ENCODE assay signal across 8 cellular contexts in the genomic region with DNA sequence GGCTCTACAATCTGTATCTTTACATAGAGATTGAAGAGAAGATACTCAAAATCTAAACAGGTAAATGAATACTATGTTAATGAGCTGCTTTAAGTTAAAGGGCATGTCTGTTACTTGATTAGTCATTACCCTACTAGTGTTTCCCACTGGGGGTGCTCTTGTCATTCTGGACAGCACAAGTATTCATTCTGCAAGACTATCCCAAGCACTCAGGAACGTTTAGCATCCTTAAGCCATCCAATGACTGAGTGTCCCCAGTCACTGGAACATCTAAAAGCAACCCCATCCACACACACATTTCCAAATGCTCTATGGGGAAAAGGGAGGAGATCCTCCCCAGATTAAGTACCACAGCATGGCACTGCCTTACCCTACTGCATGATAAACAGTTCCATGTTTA. TPM values are rescaled to one million over a fixed set of nuclear protein-coding genes. Genes with fewer than 3 reads are reported as not detected.
DNase-seq lines count a peak whose midpoint lies in the region; ATAC-seq and TF ChIP-seq lines count a peak whose summit lies in the region.

No MANE protein-coding gene starts in this region.

- intact Hi-C loops in sigmoid colon (cut with DNase I), result no loop called here

- H3K4me3 ChIP-seq in kidney epithelial cell (ENCODE audit: low read depth, low read length), result no peak overlapping the region
- H3K4me3 ChIP-seq in sigmoid colon, result no peak overlapping the region

- H3K27me3 ChIP-seq in kidney epithelial cell (ENCODE audit: control insufficient read depth, insufficient read depth, low read length) (no peaks in the 10 kb centered on the region), sigmoid colon (no peaks in the 10 kb centered on the region)

- H3K4me3 Mint-ChIP-seq in activated naive CD8-positive, alpha-beta T cell, result peak overlapping the region; percentile 35

- WGBS in sigmoid colon, 2 donors, result 24 to 43% methylated on average over 1 of the region's 1 CpG

- H3K36me3 Mint-ChIP-seq in activated naive CD8-positive, alpha-beta T cell, result peaks cover 17% of the 10 kb centered on the region

- no peak overlapping the region for H3K27ac ChIP-seq in sigmoid colon

- H3K9me3 Mint-ChIP-seq in activated naive CD8-positive, alpha-beta T cell (ENCODE audit: low read depth), result no peaks in the 10 kb centered on the region

- DNase-seq in Daoy (ENCODE audit: low read depth), result peak; percentile 58
- DNase-seq in HuH-7 (ENCODE audit: low spot score), result peak; percentile 64
- no peak for DNase-seq in kidney epithelial cell (ENCODE audit: low read depth)
- no peak for DNase-seq in sigmoid colon
- DNase-seq in nucleus accumbens (lab: John Stamatoyannopoulos, UW), result no peak

- H3K4me1 ChIP-seq in sigmoid colon, result peaks cover 0 to 23% (median 10%) of the 10 kb centered on the region in 4 donors

- TF ChIP-seq CTCF in kidney epithelial cell (IDR thresholded peaks at IDR 0.05; ENCODE audit: insufficient read depth, low read length, poor library complexity, severe bottlenecking) (peak; percentile 50), sigmoid colon (IDR thresholded peaks at IDR 0.05) (peak in 1 of 4 experiments; percentile 18)

- ATAC-seq in GM19438 (IDR thresholded peaks at IDR 0.05; ENCODE audit: low read depth, unreplicated experiment), result peak; percentile 50
- ATAC-seq in HG02970 (IDR thresholded peaks at IDR 0.05; ENCODE audit: low FRiP score, unreplicated experiment), result no peak

- TF ChIP-seq EP300 in sigmoid colon (IDR thresholded peaks at IDR 0.05), result no peak

- H3K27me3 Mint-ChIP-seq in activated naive CD8-positive, alpha-beta T cell, result no peaks in the 10 kb centered on the region

- peak overlapping the region; percentile 79 for H3K27ac Mint-ChIP-seq in activated naive CD8-positive, alpha-beta T cell

- H3K4me1 Mint-ChIP-seq in activated naive CD8-positive, alpha-beta T cell (ENCODE audit: low read depth), result peaks cover 90% of the 10 kb centered on the region

- H3K36me3 ChIP-seq in kidney epithelial cell (ENCODE audit: control insufficient read depth, insufficient read depth, low read length), result no peaks in the 10 kb centered on the region
- H3K36me3 ChIP-seq in sigmoid colon, result peaks cover 0 to 8% (median 0%) of the 10 kb centered on the region in 4 donors

- H3K9me3 ChIP-seq in sigmoid colon, result no peaks in the 10 kb centered on the region

- TF ChIP-seq POLR2A in sigmoid colon (IDR thresholded peaks at IDR 0.05), result no peak

RNA-seq across cellular contexts. Expression of a gene that starts 25.7 kb away (rescaled TPM):
- 314 and 325 TPM in 2 replicates for total RNA-seq in Daoy (2014; rRNA removed; shearing (Covaris generic))
- total RNA-seq in kidney epithelial cell (259 and 277 TPM in 2 replicates), sigmoid colon (10 to 100 TPM; 33.5 to 46.0 (median 38.3) TPM)
- polyA plus RNA-seq in sigmoid colon, result 100 to 1,000 TPM; 214 to 333 (median 262) TPM

Comparison
In these comparisons a context has a peak if more than half of its experiments do, and no peak if none do; other contexts are left out.
1. DNase-seq: peak in Daoy (single experiment) and HuH-7 (single experiment); none in kidney epithelial cell (single experiment), sigmoid colon (single experiment) and nucleus accumbens (0 of 56).